ENCODE assay signal across 36 cellular contexts in genomic region chr10:124402273-124402672, GRCh38. TPM values are rescaled to one million over a fixed set of nuclear protein-coding genes. Genes with fewer than 3 reads are reported as not detected.
"Had no signal": no experiment of that assay in that cellular context is flagged by ENCODE, and none has a peak within 500 bp of the region (broad histone marks: within the 10 kb centered on the region; RNA-seq: fewer than 3 reads in every experiment).

No MANE protein-coding gene starts in this region.

- H3K27me3 ChIP-seq: brain microvascular endothelial cell, esophagus muscularis mucosa, gastroesophageal sphincter had no signal

- ATAC-seq: activated naive CD4-positive, alpha-beta T cell treated with anti-CD3 and anti-CD28 coated beads, Interleukin-2, amount 50 U/mL, for 72 hours; activated T-cell treated with anti-CD3 and anti-CD28 coated beads, Interleukin-2, amount 50 U/mL, for 72 hours; effector memory CD8-positive, alpha-beta T cell; gastroesophageal sphincter; WTC11 had no signal

- H3K9me3 ChIP-seq: esophagus muscularis mucosa, gastroesophageal sphincter had no signal

- H3K4me3 ChIP-seq: esophagus muscularis mucosa, gastroesophageal sphincter had no signal

- DNase-seq: activated CD4-positive, alpha-beta memory T cell treated with anti-CD3 and anti-CD28 coated beads, Interleukin-2, amount 10 ng/mL, durations not matched to agents 7 days and 5 days; activated CD4-positive, alpha-beta T cell treated with anti-CD3 and anti-CD28 coated beads for 1 hour; activated CD4-positive, alpha-beta T cell treated with anti-CD3 and anti-CD28 coated beads for 4 hours; activated CD4-positive, alpha-beta T cell treated with anti-CD3 and anti-CD28 coated beads, Interleukin-2, amount 10 ng/mL, durations not matched to agents 7 days and 5 days; activated CD4-positive, alpha-beta T cell treated with anti-CD3 and anti-CD28 coated beads, Interleukin-2, amount 50 U/mL, for 4 hours; activated gamma-delta T cell; activated naive CD4-positive, alpha-beta T cell; activated naive CD4-positive, alpha-beta T cell treated with anti-CD3 and anti-CD28 coated beads, Interleukin-2, amount 10 ng/mL, durations not matched to agents 7 days and 5 days; activated naive CD8-positive, alpha-beta T cell treated with anti-CD3 and anti-CD28 coated beads, Interleukin-2, amount 10 ng/mL, durations not matched to agents 7 days and 5 days; activated T-cell treated with anti-CD3 and anti-CD28 coated beads for 4 hours; activated T-cell treated with anti-CD3 and anti-CD28 coated beads, Interleukin-2, amount 50 U/mL, for 24 hours; activated T-cell treated with anti-CD3 and anti-CD28 coated beads, Interleukin-2, amount 50 U/mL, for 72 hours; amniotic stem cell; anterior cingulate cortex; brain microvascular endothelial cell; caudate nucleus; cortex of kidney; dermis blood vessel endothelial cell; effector CD4-positive, alpha-beta T cell; effector memory CD8-positive, alpha-beta T cell; erythroblast; foreskin melanocyte; T-helper 2 cell had no signal

- H3K27ac ChIP-seq: brain microvascular endothelial cell, esophagus muscularis mucosa, gastroesophageal sphincter had no signal

- FAIRE-seq: astrocyte, bronchial epithelial cell, colon had no signal

RNA-seq across cellular contexts. Expression of gene NKX1-2, which starts 47.6 kb away (rescaled TPM):
- total RNA-seq: activated CD4-positive, alpha-beta memory T cell treated with anti-CD3 and anti-CD28 coated beads, Interleukin-2, amount 10 ng/mL, durations not matched to agents 7 days and 5 days; activated CD4-positive, alpha-beta T cell treated with anti-CD3 and anti-CD28 coated beads, Interleukin-2, amount 10 ng/mL, durations not matched to agents 7 days and 5 days; activated naive CD4-positive, alpha-beta T cell treated with anti-CD3 and anti-CD28 coated beads, Interleukin-2, amount 50 U/mL, for 72 hours; activated naive CD8-positive, alpha-beta T cell treated with anti-CD3 and anti-CD28 coated beads, Interleukin-2, amount 10 ng/mL, durations not matched to agents 7 days and 5 days; activated T-cell treated with anti-CD3 and anti-CD28 coated beads, Interleukin-2, amount 50 U/mL, for 72 hours; astrocyte; chondrocyte; dermis blood vessel endothelial cell; esophagus muscularis mucosa; fibroblast of lung; fibroblast of villous mesenchyme; glomerular endothelial cell; T-helper 1 cell treated with Interleukin-12 subunit alpha and Interleukin-12 subunit beta and Interleukin-4 antibody, amounts not matched to agents 30 ng/mL and 1 ng/mL, for 36 hours had no signal
- polyA plus RNA-seq: adipose tissue, fibroblast of lung had no signal
